In genomic region chr16:83954577-83955016, GRCh38 we compare ENCODE assay signal across 1 cellular context.
TF ChIP-seq lines count a peak whose summit lies in the region.

No MANE protein-coding gene starts in this region.

TF ChIP-seq in HepG2, 621 proteins besides CTCF, POLR2A, EP300 and RAD21 (continued from another document and continues in another):
- TF ChIP-seq ZNF800 (CRISPR knock-in tag; IDR thresholded peaks at IDR 0.05) (no peak), ZNF431 (CRISPR knock-in tag; IDR thresholded peaks at IDR 0.05; ENCODE audit: borderline replicate concordance, low read depth) (0 out of 2 replicates have a peak, but pooled peaks have one; percentile 15), IKZF5 (CRISPR knock-in tag; IDR thresholded peaks at IDR 0.05) (peak; percentile 24; the same call in 1 of the 2 replicates), PRPF4 (IDR thresholded peaks at IDR 0.05; ENCODE audit: low read depth, low read length, poor library complexity, severe bottlenecking) (no peak), MEF2D (CRISPR knock-in tag; IDR thresholded peaks at IDR 0.05) (0 out of 2 replicates have a peak, but pooled peaks have one; percentile 20), ISX (CRISPR knock-in tag; conservative IDR thresholded peaks at IDR 0.05) (0 out of 2 replicates have a peak, but pooled peaks have one; percentile 39), ELF3 (CRISPR knock-in tag; IDR thresholded peaks at IDR 0.05) (peak; percentile 71), TEAD3 (CRISPR knock-in tag; optimal IDR thresholded peaks at IDR 0.05; ENCODE audit: borderline replicate concordance) (peak; percentile 82), ZNF136 (CRISPR knock-in tag; IDR thresholded peaks at IDR 0.05; ENCODE audit: low read depth) (0 out of 2 replicates have a peak, but pooled peaks have one; percentile 22), RARA (CRISPR knock-in tag; IDR thresholded peaks at IDR 0.05) (peak; percentile 54), POGZ (CRISPR knock-in tag; IDR thresholded peaks at IDR 0.05) (no peak), TRIM22 (IDR thresholded peaks at IDR 0.05) (no peak), HNF4A (CRISPR knock-in tag; IDR thresholded peaks at IDR 0.05) (peak; percentile 35), ZNF674 (CRISPR knock-in tag; IDR thresholded peaks at IDR 0.05; ENCODE audit: low read depth) (no peak), FOSL2 (CRISPR knock-in tag; IDR thresholded peaks at IDR 0.05) (peak; percentile 76), PRDM10 (CRISPR knock-in tag; IDR thresholded peaks at IDR 0.05; ENCODE audit: low read depth) (no peak), ZC3H4 (CRISPR knock-in tag; IDR thresholded peaks at IDR 0.05; ENCODE audit: borderline replicate concordance) (0 out of 2 replicates have a peak, but pooled peaks have one; percentile 92), SAP130 (CRISPR knock-in tag; IDR thresholded peaks at IDR 0.05; ENCODE audit: low read depth) (peak; percentile 88), CENPT (CRISPR knock-in tag; IDR thresholded peaks at IDR 0.05; ENCODE audit: low read depth) (no peak), HDAC1 (CRISPR knock-in tag; IDR thresholded peaks at IDR 0.05) (peak; percentile 22; the same call in 1 of the 2 replicates), ATF7 (IDR thresholded peaks at IDR 0.05) (no peak), ATF7 (CRISPR knock-in tag; IDR thresholded peaks at IDR 0.05) (peak; percentile 37; the same call in 1 of the 2 replicates), SALL2 (CRISPR knock-in tag; IDR thresholded peaks at IDR 0.05) (no peak), MED1 (CRISPR knock-in tag; IDR thresholded peaks at IDR 0.05) (0 out of 2 replicates have a peak, but pooled peaks have one; percentile 32), DBP (CRISPR knock-in tag; IDR thresholded peaks at IDR 0.05; ENCODE audit: not compliant biosample characterization) (no peak), ARHGAP35 (CRISPR knock-in tag; IDR thresholded peaks at IDR 0.05; ENCODE audit: borderline replicate concordance) (0 out of 2 replicates have a peak, but pooled peaks have one; percentile 13), SALL1 (CRISPR knock-in tag; IDR thresholded peaks at IDR 0.05) (peak; percentile 59), GABPB1 (CRISPR knock-in tag; IDR thresholded peaks at IDR 0.05) (peak; percentile 36), ETV5 (CRISPR knock-in tag; IDR thresholded peaks at IDR 0.05; ENCODE audit: borderline replicate concordance) (peak; percentile 36; the same call in 1 of the 2 replicates), CHD4 (IDR thresholded peaks at IDR 0.05; ENCODE audit: borderline replicate concordance, low read length) (0 out of 2 replicates have a peak, but pooled peaks have one; percentile 46), NCOA5 (CRISPR knock-in tag; IDR thresholded peaks at IDR 0.05) (0 out of 2 replicates have a peak, but pooled peaks have one; percentile 71), PBX2 (CRISPR knock-in tag; IDR thresholded peaks at IDR 0.05) (peak; percentile 66; the same call in 1 of the 2 replicates), TFDP2 (CRISPR knock-in tag; IDR thresholded peaks at IDR 0.05) (0 out of 2 replicates have a peak, but pooled peaks have one; percentile 29), PRDM15 (CRISPR knock-in tag; IDR thresholded peaks at IDR 0.05) (0 out of 2 replicates have a peak, but pooled peaks have one; percentile 30), ATF2 (CRISPR knock-in tag; IDR thresholded peaks at IDR 0.05) (peak; percentile 87; the same call in 1 of the 2 replicates), ELF1 (CRISPR knock-in tag; IDR thresholded peaks at IDR 0.05) (peak; percentile 47; the same call in 1 of the 2 replicates), LCORL (IDR thresholded peaks at IDR 0.05) (no peak), LCORL (CRISPR knock-in tag; IDR thresholded peaks at IDR 0.05) (peak; percentile 83), ZNF225 (CRISPR knock-in tag; IDR thresholded peaks at IDR 0.05) (no peak), ZNF354B (CRISPR knock-in tag; IDR thresholded peaks at IDR 0.05) (0 out of 2 replicates have a peak, but pooled peaks have one; percentile 6), TBP (CRISPR knock-in tag; IDR thresholded peaks at IDR 0.05) (no peak), IRF9 (CRISPR knock-in tag; IDR thresholded peaks at IDR 0.05; ENCODE audit: borderline replicate concordance) (no peak), CREB1 (IDR thresholded peaks at IDR 0.05) (0 out of 2 replicates have a peak, but pooled peaks have one; percentile 4), CREB1 (CRISPR knock-in tag; IDR thresholded peaks at IDR 0.05) (no peak), ZNF580 (CRISPR knock-in tag; IDR thresholded peaks at IDR 0.05; ENCODE audit: borderline replicate concordance, low read depth) (peak; percentile 14; the same call in 1 of the 2 replicates), ZSCAN20 (CRISPR knock-in tag; IDR thresholded peaks at IDR 0.05; ENCODE audit: borderline replicate concordance) (0 out of 2 replicates have a peak, but pooled peaks have one; percentile 34)
